ENCODE assay signal across 8 cellular contexts in the genomic region with DNA sequence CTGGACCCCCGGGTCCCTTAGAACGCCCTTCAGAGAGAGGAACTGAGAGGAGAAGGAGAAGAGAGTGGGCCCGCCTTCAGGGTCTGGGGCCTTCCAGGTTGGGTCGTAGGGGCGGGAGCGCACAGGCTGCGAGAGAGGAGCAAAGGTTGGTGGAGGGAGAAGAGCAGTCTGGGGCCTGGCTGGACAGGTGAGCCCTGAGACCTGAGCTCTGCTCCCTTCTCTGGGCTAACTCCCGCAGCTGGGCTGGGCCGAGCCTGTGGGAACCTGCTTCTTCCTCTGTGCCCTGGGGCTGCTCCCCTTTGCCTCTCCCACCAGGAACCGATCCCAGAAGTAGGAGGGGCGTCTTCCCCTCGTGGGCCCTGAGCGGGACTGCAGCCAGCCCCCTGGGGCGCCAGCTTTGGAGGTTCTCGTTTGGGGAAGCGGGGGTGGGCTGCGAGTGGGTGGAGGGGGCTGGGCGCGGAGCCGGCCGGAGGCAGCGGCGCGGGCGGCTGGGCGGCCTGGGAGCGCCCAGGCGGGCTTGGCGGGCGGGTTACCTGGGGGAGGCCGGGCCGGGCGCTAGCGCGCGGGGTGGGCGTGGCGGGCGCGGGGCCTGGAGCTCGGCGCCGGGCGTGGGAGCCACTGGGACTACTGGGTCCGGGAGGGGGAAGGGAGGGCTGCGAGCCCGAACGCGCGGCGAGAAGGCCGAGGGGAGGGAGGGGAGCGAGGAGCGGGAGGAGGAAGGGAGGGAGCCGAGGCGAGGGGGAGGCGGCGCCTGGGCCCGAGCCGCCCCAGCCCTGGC. TPM values are rescaled to one million over a fixed set of nuclear protein-coding genes. Genes with fewer than 3 reads are reported as not detected.
A peak's percentile ranks its signal among the peaks of the same experiment; 100 is the strongest.
DNase-seq lines count a peak whose midpoint lies in the region; ATAC-seq and TF ChIP-seq lines count a peak whose summit lies in the region.

A gene (plus strand): TSS at position 777 of the 778 bp plus-strand sequence. CDS start 4,211 bp downstream, outside the sequence.

- TF ChIP-seq CTCF in GM12875 (IDR thresholded peaks at IDR 0.05; ENCODE audit: borderline replicate concordance, insufficient read depth, low read depth, low read length) (no peak), spleen (IDR thresholded peaks at IDR 0.05 in 8 of 11, conservative IDR thresholded peaks at IDR 0.05 in 3 of 11) (no peak)

- H3K4me3 ChIP-seq in GM12875 (ENCODE audit: low read depth, low read length) (peak within 1 kb of the TSS; percentile 48), spleen (peak within 1 kb of the TSS; percentile 60 to 86 (median 64))

- WGBS in spleen, 5 donors = 8 to 40% (median 12%) methylated on average over 12 to 59 of the region's 60 CpGs

- H3K27ac ChIP-seq in cingulate gyrus (ENCODE audit: low read depth, low read length) = peak within 1 kb of the TSS; percentile 97
- peak within 1 kb of the TSS; percentile 68 to 88 (median 83) for H3K27ac ChIP-seq in spleen

- no peak for ATAC-seq in GM19351 (IDR thresholded peaks at IDR 0.05; ENCODE audit: unreplicated experiment)

- DNase-seq in NCI-H1105 treated with DMSO at 0.1 percent for 48 hours (lab: John Stamatoyannopoulos, UW) = peak; percentile 65
- peak; percentile 40 for DNase-seq in activated CD4-positive, CD25-positive, alpha-beta regulatory T cell treated with anti-CD3 and anti-CD28 coated beads, Interleukin-2, amount 50 U/mL, for 72 hours
- peak; percentile 35 for DNase-seq in kidney glomerular epithelial cell (lab: John Stamatoyannopoulos, UW)
- DNase-seq in spleen = peak; percentile 89
- no peak for DNase-seq in MV-4-11 (lab: John Stamatoyannopoulos, UW)

- H3K9me3 ChIP-seq in spleen = no peaks in the 10 kb centered on the region

- peaks cover 20 to 67% (median 45%) of the 10 kb centered on the region in 6 donors for H3K4me1 ChIP-seq in spleen

- peaks cover 0 to 3% (median 1%) of the 10 kb centered on the region in 6 donors for H3K36me3 ChIP-seq in spleen

- no peak for TF ChIP-seq POLR2A in spleen (IDR thresholded peaks at IDR 0.05)

- intact Hi-C loops in spleen (cut with DNase I; ENCODE audit: low total_unique reads) = no loop called here

- H3K27me3 ChIP-seq in spleen (replicated peaks in 1 of 7) = peaks cover 0 to 24% (median 0%) of the 10 kb centered on the region in 7 donors

RNA-seq across cellular contexts. Expression of the gene that starts here (rescaled TPM):
- 10 to 100 TPM; 13.0 to 37.1 (median 23.8) TPM for total RNA-seq in spleen
- polyA plus RNA-seq in spleen = 10 to 100 TPM in 1 of 3 donors, 1 to 10 TPM in 2; 5.0 to 10.1 (median 8.0) TPM
